ENCODE assay signal across 12 cellular contexts in genomic region chr10:43863859-43864591, GRCh38.
DNase-seq lines count a peak whose midpoint lies in the region; ATAC-seq, FAIRE-seq and TF ChIP-seq lines count a peak whose summit lies in the region.
"Had no signal": no experiment of that assay in that cellular context is flagged by ENCODE, and none has a peak within 500 bp of the region (broad histone marks: within the 10 kb centered on the region; RNA-seq: fewer than 3 reads in every experiment).

No MANE protein-coding gene starts in this region.

- H3K27me3 Mint-ChIP-seq in stimulated activated memory B cell treated with anti-CD40 and anti-IgM and Interleukin-4, amounts not matched to agents 10 μg/mL and 1 μg/mL and 100 μg/mL, for 72 hours = no peaks in the 10 kb centered on the region
- peaks cover 9 to 21% of the 10 kb centered on the region in 2 donors for H3K27me3 Mint-ChIP-seq in natural killer cell treated with Interleukin-12 subunit alpha and Interleukin-12 subunit beta and Interleukin-15 and Interleukin-18, amount 100 ng/mL, for 72 hours
- H3K27me3 Mint-ChIP-seq in nephron progenitor cell (ENCODE audit: low read depth, poor library complexity) = peaks cover 12% of the 10 kb centered on the region

- H3K36me3 Mint-ChIP-seq in stimulated activated memory B cell treated with anti-CD40 and anti-IgM and Interleukin-4, amounts not matched to agents 10 μg/mL and 1 μg/mL and 100 μg/mL, for 72 hours = no peaks in the 10 kb centered on the region
- no peaks in the 10 kb centered on the region for H3K36me3 Mint-ChIP-seq in natural killer cell treated with Interleukin-12 subunit alpha and Interleukin-12 subunit beta and Interleukin-15 and Interleukin-18, amount 100 ng/mL, for 72 hours
- no peaks in the 10 kb centered on the region for H3K36me3 Mint-ChIP-seq in nephron progenitor cell (ENCODE audit: low read depth)

- DNase-seq in HTR-8/SVneo (ENCODE audit: insufficient read length, low spot score) = peak; percentile 44
- DNase-seq in colonic mucosa = peak; percentile 49
- no peak for DNase-seq in SK-N-DZ (ENCODE audit: low spot score)
- DNase-seq in natural killer cell treated with Interleukin-12 subunit alpha and Interleukin-12 subunit beta and Interleukin-15 and Interleukin-18, amount 100 ng/mL, for 72 hours (ENCODE audit: low spot score) = no peak
- no peak for DNase-seq in COLO829 (ENCODE audit: low spot score)
- DNase-seq in nephron progenitor cell = no peak
- DNase-seq: activated naive CD4-positive, alpha-beta T cell treated with Interleukin-2 at 50 U/mL for 16 hours; NCI-H2227 treated with DMSO at 0.1 percent for 48 hours; uterus had no signal

- intact Hi-C loops in colonic mucosa (cut with DNase I) = no loop called here

- H3K4me1 ChIP-seq in colonic mucosa = peaks cover 5% of the 10 kb centered on the region

- TF ChIP-seq CTCF in colonic mucosa (IDR thresholded peaks at IDR 0.05) = no peak
- no peak for TF ChIP-seq CTCF in nephron progenitor cell (IDR thresholded peaks at IDR 0.05)

- peaks cover 4% of the 10 kb centered on the region for H3K9me3 Mint-ChIP-seq in stimulated activated memory B cell treated with anti-CD40 and anti-IgM and Interleukin-4, amounts not matched to agents 10 μg/mL and 1 μg/mL and 100 μg/mL, for 72 hours
- no peaks in the 10 kb centered on the region for H3K9me3 Mint-ChIP-seq in natural killer cell treated with Interleukin-12 subunit alpha and Interleukin-12 subunit beta and Interleukin-15 and Interleukin-18, amount 100 ng/mL, for 72 hours
- H3K9me3 Mint-ChIP-seq in nephron progenitor cell = no peaks in the 10 kb centered on the region
- H3K9me3 Mint-ChIP-seq: T-helper 2 cell treated with Interferon-gamma antibody and Interleukin-4, amounts not matched to agents 5 μg/mL and 100 μg/mL, for 36 hours had no signal

- H3K36me3 ChIP-seq in colonic mucosa = no peaks in the 10 kb centered on the region
- H3K36me3 ChIP-seq: uterus had no signal

- H3K4me3 Mint-ChIP-seq in stimulated activated memory B cell treated with anti-CD40 and anti-IgM and Interleukin-4, amounts not matched to agents 10 μg/mL and 1 μg/mL and 100 μg/mL, for 72 hours = no peak overlapping the region
- no peak overlapping the region for H3K4me3 Mint-ChIP-seq in natural killer cell treated with Interleukin-12 subunit alpha and Interleukin-12 subunit beta and Interleukin-15 and Interleukin-18, amount 100 ng/mL, for 72 hours
- no peak overlapping the region for H3K4me3 Mint-ChIP-seq in nephron progenitor cell
- H3K4me3 Mint-ChIP-seq: T-helper 2 cell treated with Interferon-gamma antibody and Interleukin-4, amounts not matched to agents 5 μg/mL and 100 μg/mL, for 36 hours had no signal

- peak; percentile 9 for ATAC-seq in stimulated activated memory B cell treated with anti-CD40 and anti-IgM and Interleukin-4, amounts not matched to agents 10 μg/mL and 1 μg/mL and 100 μg/mL, for 72 hours
- no peak for ATAC-seq in natural killer cell treated with Interleukin-12 subunit alpha and Interleukin-12 subunit beta and Interleukin-15 and Interleukin-18, amount 100 ng/mL, for 72 hours

- peak overlapping the region; percentile 58 for H3K27ac ChIP-seq in colonic mucosa
- peak overlapping the region; percentile 38 for H3K27ac ChIP-seq in layer of hippocampus (ENCODE audit: low read depth, low read length)

- no peaks in the 10 kb centered on the region for H3K4me1 Mint-ChIP-seq in stimulated activated memory B cell treated with anti-CD40 and anti-IgM and Interleukin-4, amounts not matched to agents 10 μg/mL and 1 μg/mL and 100 μg/mL, for 72 hours
- peaks cover 5 to 6% of the 10 kb centered on the region in 2 donors for H3K4me1 Mint-ChIP-seq in natural killer cell treated with Interleukin-12 subunit alpha and Interleukin-12 subunit beta and Interleukin-15 and Interleukin-18, amount 100 ng/mL, for 72 hours (ENCODE audit: low read depth in 2 of 2)
- peaks cover 40% of the 10 kb centered on the region for H3K4me1 Mint-ChIP-seq in nephron progenitor cell

- no peak overlapping the region for H3K4me3 ChIP-seq in colonic mucosa
- H3K4me3 ChIP-seq: uterus had no signal

- H3K27me3 ChIP-seq in colonic mucosa (no peaks in the 10 kb centered on the region), layer of hippocampus (ENCODE audit: control insufficient read depth, insufficient read depth, low read length) (no peaks in the 10 kb centered on the region)
- H3K27me3 ChIP-seq: uterus had no signal

- no peak overlapping the region for H3K27ac Mint-ChIP-seq in stimulated activated memory B cell treated with anti-CD40 and anti-IgM and Interleukin-4, amounts not matched to agents 10 μg/mL and 1 μg/mL and 100 μg/mL, for 72 hours
- no peak overlapping the region for H3K27ac Mint-ChIP-seq in natural killer cell treated with Interleukin-12 subunit alpha and Interleukin-12 subunit beta and Interleukin-15 and Interleukin-18, amount 100 ng/mL, for 72 hours
- no peak overlapping the region for H3K27ac Mint-ChIP-seq in nephron progenitor cell
- H3K27ac Mint-ChIP-seq: T-helper 2 cell treated with Interferon-gamma antibody and Interleukin-4, amounts not matched to agents 5 μg/mL and 100 μg/mL, for 36 hours had no signal

- no peaks in the 10 kb centered on the region for H3K9me3 ChIP-seq in colonic mucosa
- H3K9me3 ChIP-seq: uterus had no signal

- peak; percentile 91 for FAIRE-seq in HTR-8/SVneo (lab: Jason Lieb, UNC)

- H3K9ac ChIP-seq in colonic mucosa (ENCODE audit: low read depth in 2 of 2, low read length in 2 of 2) = no peak overlapping the region

Comparison
In these comparisons a context has a peak if more than half of its experiments do, and no peak if none do; other contexts are left out.
1. DNase-seq: peak in HTR-8/SVneo (single experiment) and colonic mucosa (single experiment); none in SK-N-DZ (single experiment), natural killer cell treated with Interleukin-12 subunit alpha and Interleukin-12 subunit beta and Interleukin-15 and Interleukin-18, amount 100 ng/mL, for 72 hours (single experiment), COLO829 (single experiment) and nephron progenitor cell (single experiment).